13 cellular contexts compared by ENCODE assay signal in genomic region chr2:190942697-190943096, GRCh38.
DNase-seq lines count a peak whose midpoint lies in the region; ATAC-seq, FAIRE-seq and TF ChIP-seq lines count a peak whose summit lies in the region.
"Had no signal": no experiment of that assay in that cellular context is flagged by ENCODE, and none has a peak within 500 bp of the region (broad histone marks: within the 10 kb centered on the region; RNA-seq: fewer than 3 reads in every experiment).

No MANE protein-coding gene starts in this region.

- CTCF ChIA-PET in A673 (lab: Charles Lee) (no interaction called here), GM12878 (lab: Yijun Ruan, JAX) (interaction anchor here (0.6 to 3.1 kb wide), 4 partner anchors 25 to 778 kb away, joined by 3 to 11 read pairs (median 3); no protein-coding TSS in a partner anchor), PC-9 (lab: Charles Lee) (no interaction called here)
- CTCF ChIA-PET in CD8-positive, alpha-beta memory T cell (lab: Charles Lee): interaction anchor here (1.7 kb wide), 1 partner anchor 25 kb away, joined by 4 read pairs; no protein-coding TSS in a partner anchor

- RAD21 ChIA-PET in GM12878 (lab: Charles Lee; ENCODE audit: unreplicated experiment): no interaction called here

- ATAC-seq in GM12878 (no peak), upper lobe of right lung (peak; percentile 57)

- no peaks in the 10 kb centered on the region for H3K9me3 Mint-ChIP-seq in CD8-positive, alpha-beta memory T cell
- H3K9me3 Mint-ChIP-seq: CD4-positive, CD25-positive, alpha-beta regulatory T cell; IgD-negative memory B cell had no signal

- H3K4me1 ChIP-seq in A673 (ENCODE audit: insufficient read depth, low read length, poor library complexity, severe bottlenecking) (peaks cover 17% of the 10 kb centered on the region), GM12878 (ENCODE audit: control insufficient read depth, insufficient read depth, low read length) (peaks cover 1% of the 10 kb centered on the region; the same call in 1 of the 2 replicates), upper lobe of right lung (peaks cover 31% of the 10 kb centered on the region), PC-9 (replicated peaks; ENCODE audit: insufficient read depth) (peaks cover 18% of the 10 kb centered on the region)
- H3K4me1 ChIP-seq in CD8-positive, alpha-beta memory T cell (ENCODE audit: insufficient read depth, low read length): peaks cover 16% of the 10 kb centered on the region

- no peak for TF ChIP-seq RAD21 in GM12878 (IDR thresholded peaks at IDR 0.05; ENCODE audit: insufficient read depth, low read depth, low read length)

- peaks cover 20% of the 10 kb centered on the region; the same call in 1 of the 2 replicates for H3F3A ChIP-seq in PC-9 (ENCODE audit: insufficient read depth, low read depth)

- H3K27me3 ChIP-seq in A673 (replicated peaks; ENCODE audit: insufficient read depth, low read depth, low read length, poor library complexity) (no peaks in the 10 kb centered on the region), GM12878 (replicated peaks in 1 of 2; ENCODE audit: control insufficient read depth in 2 of 2, insufficient read depth in 2 of 2, low read length in 1 of 2) (no peaks in the 10 kb centered on the region), upper lobe of right lung (no peaks in the 10 kb centered on the region), PC-9 (ENCODE audit: insufficient read depth, low read depth) (no peaks in the 10 kb centered on the region)
- H3K27me3 ChIP-seq in CD8-positive, alpha-beta memory T cell (ENCODE audit: insufficient read depth, low read length, poor library complexity, severe bottlenecking): no peaks in the 10 kb centered on the region
- H3K27me3 ChIP-seq: BLaER1 treated with 17β-estradiol and CSF1 and Interleukin-3, amounts not matched to agents 10 nM and 100 nM had no signal

- intact Hi-C loops in A673 (cut with micrococcal nuclease; ENCODE audit: unreplicated experiment): no loop called here
- intact Hi-C loops in GM12878 (cut with micrococcal nuclease; ENCODE audit: unreplicated experiment): no loop called here
- intact Hi-C loops in upper lobe of right lung (cut with DNase I): no loop called here
- intact Hi-C loops in PC-9 (cut with micrococcal nuclease; ENCODE audit: unreplicated experiment): no loop called here

- DNase-seq in A673 (ENCODE audit: low spot score) (no peak), Caki2 (ENCODE audit: low read depth) (peak; percentile 56), GM12878 (ENCODE audit: low read depth, low spot score) (no peak), upper lobe of right lung (no peak), PC-9 (no peak)
- DNase-seq in CD8-positive, alpha-beta memory T cell: no peak
- DNase-seq: CD4-positive, CD25-positive, alpha-beta regulatory T cell; DND-41; GDM1 had no signal

- H3K9ac ChIP-seq in GM12878 (ENCODE audit: control insufficient read depth, insufficient read depth, low read length): no peak overlapping the region
- H3K9ac ChIP-seq: BLaER1 treated with 17β-estradiol and CSF1 and Interleukin-3, amounts not matched to agents 10 nM and 100 nM; KMS-11 had no signal

- no peak for TF ChIP-seq EP300 in GM12878 (IDR thresholded peaks at IDR 0.05; ENCODE audit: borderline replicate concordance in 1 of 2, control insufficient read depth in 1 of 2, low read depth in 2 of 2, low read length in 2 of 2)

- POLR2A ChIA-PET in A673 (lab: Charles Lee; ENCODE audit: low non-redundant PET) (no interaction called here), GM12878 (lab: Charles Lee) (no interaction called here), PC-9 (lab: Charles Lee; ENCODE audit: unreplicated experiment) (no interaction called here)
- POLR2A ChIA-PET in CD8-positive, alpha-beta memory T cell (lab: Charles Lee): no interaction called here

- H2AFZ ChIP-seq in GM12878 (ENCODE audit: control insufficient read depth, low read depth, low read length) (no peak overlapping the region), PC-9 (no peak overlapping the region)

- TF ChIP-seq CTCF in A673 (conservative IDR thresholded peaks at IDR 0.05; ENCODE audit: low read depth, low read length) (no peak), GM12878 (IDR thresholded peaks at IDR 0.05 in 2 of 3, conservative IDR thresholded peaks at IDR 0.05 in 1 of 3; ENCODE audit: control insufficient read depth in 2 of 3, extremely low read depth in 1 of 3, insufficient read depth in 1 of 3, low read depth in 3 of 3, low read length in 3 of 3) (no peak), upper lobe of right lung (IDR thresholded peaks at IDR 0.05) (no peak), PC-9 (conservative IDR thresholded peaks at IDR 0.05) (no peak)

- 95% methylated on average over 2 of the region's 2 CpGs for WGBS in GM12878 (ENCODE audit: insufficient coverage, insufficient replicate concordance, low lambda C conversion rate, missing lambda C conversion rate)

- H3K4me1 Mint-ChIP-seq in CD8-positive, alpha-beta memory T cell: peaks cover 4 to 29% (median 19%) of the 10 kb centered on the region in 3 donors

- H3K27ac ChIP-seq in A673 (ENCODE audit: low read depth, low read length, poor library complexity, severe bottlenecking) (no peak overlapping the region), GM12878 (ENCODE audit: control insufficient read depth, insufficient read depth) (no peak overlapping the region), upper lobe of right lung (no peak overlapping the region), PC-9 (no peak overlapping the region)
- H3K27ac ChIP-seq in CD8-positive, alpha-beta memory T cell (ENCODE audit: low read depth, low read length): no peak overlapping the region
- H3K27ac ChIP-seq: BLaER1 treated with 17β-estradiol and CSF1 and Interleukin-3, amounts not matched to agents 10 nM and 100 nM; KMS-11 had no signal

- H3K27ac Mint-ChIP-seq in CD8-positive, alpha-beta memory T cell: no peak overlapping the region
- H3K27ac Mint-ChIP-seq: CD4-positive, CD25-positive, alpha-beta regulatory T cell; IgD-negative memory B cell had no signal

- no peak overlapping the region for H3K4me3 ChIP-seq in A673 (ENCODE audit: low read depth, low read length, poor library complexity, severe bottlenecking)
- H3K4me3 ChIP-seq in GM12878: no peak overlapping the region
- H3K4me3 ChIP-seq in upper lobe of right lung: no peak overlapping the region
- no peak overlapping the region for H3K4me3 ChIP-seq in CD8-positive, alpha-beta memory T cell (ENCODE audit: low read length)
- H3K4me3 ChIP-seq in PC-9: no peak overlapping the region
- H3K4me3 ChIP-seq: BLaER1 treated with 17β-estradiol and CSF1 and Interleukin-3, amounts not matched to agents 10 nM and 100 nM had no signal

- BruUV-seq in A673 (replicated peaks; lab: Mats Ljungman, UMichigan) (TSS peak; percentile 11), GM12878 (replicated peaks; lab: Mats Ljungman, UMichigan) (TSS peak; percentile 37), PC-9 (replicated peaks; lab: Mats Ljungman, UMichigan) (no TSS peak)

- FAIRE-seq in GM12878 (lab: Jason Lieb, UNC): no peak
- FAIRE-seq: GM18507 had no signal

- H3K9me3 ChIP-seq in A673 (ENCODE audit: low read depth, low read length, poor library complexity, severe bottlenecking) (no peaks in the 10 kb centered on the region), GM12878 (replicated peaks; ENCODE audit: control insufficient read depth, insufficient read depth, low read length) (no peaks in the 10 kb centered on the region), upper lobe of right lung (no peaks in the 10 kb centered on the region), PC-9 (ENCODE audit: insufficient read depth, low read depth) (no peaks in the 10 kb centered on the region)
- no peaks in the 10 kb centered on the region for H3K9me3 ChIP-seq in CD8-positive, alpha-beta memory T cell (ENCODE audit: low read length)
- H3K9me3 ChIP-seq: BLaER1 treated with 17β-estradiol and CSF1 and Interleukin-3, amounts not matched to agents 10 nM and 100 nM had no signal

- H3K4me2 ChIP-seq in GM12878 (ENCODE audit: control insufficient read depth, insufficient read depth) (no peak overlapping the region), PC-9 (no peak overlapping the region)
- H3K4me2 ChIP-seq: BLaER1 treated with 17β-estradiol and CSF1 and Interleukin-3, amounts not matched to agents 10 nM and 100 nM; KMS-11 had no signal

- SMC1A ChIA-PET in GM12878 (lab: Charles Lee; ENCODE audit: uncharacterized antibody, unreplicated experiment): interaction anchor here (0.8 to 1.1 kb wide), 2 partner anchors 31 to 92 kb away, joined by 3 read pairs; no protein-coding TSS in a partner anchor

- H3K79me2 ChIP-seq in GM12878 (ENCODE audit: control insufficient read depth, insufficient read depth, low read length) (no peaks in the 10 kb centered on the region), PC-9 (ENCODE audit: low read depth) (no peaks in the 10 kb centered on the region)

- H3K4me3 Mint-ChIP-seq in CD8-positive, alpha-beta memory T cell: no peak overlapping the region
- H3K4me3 Mint-ChIP-seq: CD4-positive, CD25-positive, alpha-beta regulatory T cell; IgD-negative memory B cell had no signal

- in situ Hi-C loops in Caki2 (cut with HindIII; ENCODE audit: low pct_unique_long_range_greater_than_20kb, low sequenced_read_pairs): no loop called here
- in situ Hi-C loops in GM12878 (cut with MboI): no loop called here

- no peak for TF ChIP-seq POLR2A in GM12878 (IDR thresholded peaks at IDR 0.05; ENCODE audit: low read depth, low read length)

- H4K20me1 ChIP-seq in GM12878 (ENCODE audit: control insufficient read depth, insufficient read depth) (no peaks in the 10 kb centered on the region), PC-9 (ENCODE audit: insufficient read depth) (no peaks in the 10 kb centered on the region)
- H4K20me1 ChIP-seq: BLaER1 treated with 17β-estradiol and CSF1 and Interleukin-3, amounts not matched to agents 10 nM and 100 nM had no signal

- no peaks in the 10 kb centered on the region for H3K36me3 ChIP-seq in A673 (ENCODE audit: insufficient read depth, low read length, poor library complexity, severe bottlenecking)
- H3K36me3 ChIP-seq in GM12878 (ENCODE audit: control insufficient read depth in 2 of 2, insufficient read depth in 2 of 2, low read length in 1 of 2): no peaks in the 10 kb centered on the region
- no peaks in the 10 kb centered on the region for H3K36me3 ChIP-seq in upper lobe of right lung
- H3K36me3 ChIP-seq in CD8-positive, alpha-beta memory T cell (ENCODE audit: insufficient read depth, low read length): no peaks in the 10 kb centered on the region
- H3K36me3 ChIP-seq in PC-9 (ENCODE audit: low read depth): no peaks in the 10 kb centered on the region

- no peaks in the 10 kb centered on the region for H3K27me3 Mint-ChIP-seq in CD8-positive, alpha-beta memory T cell
- H3K27me3 Mint-ChIP-seq: CD4-positive, CD25-positive, alpha-beta regulatory T cell; IgD-negative memory B cell had no signal

- peaks cover 0 to 1% (median 0%) of the 10 kb centered on the region in 3 donors for H3K36me3 Mint-ChIP-seq in CD8-positive, alpha-beta memory T cell
- H3K36me3 Mint-ChIP-seq: CD4-positive, CD25-positive, alpha-beta regulatory T cell had no signal

- no peaks in the 10 kb centered on the region for H3K9me2 ChIP-seq in PC-9 (ENCODE audit: insufficient read depth)

Comparison
In these comparisons a context has a peak if more than half of its experiments do, and no peak if none do; other contexts are left out.
1. CTCF ChIA-PET loops: an anchor here in GM12878 (0.6 to 3.1 kb wide) and CD8-positive, alpha-beta memory T cell (1.7 kb wide); none called in A673 and PC-9.